ENCODE assay signal across 26 cellular contexts in genomic region chr3:47003461-47004368, GRCh38. TPM values are rescaled to one million over a fixed set of nuclear protein-coding genes. Genes with fewer than 3 reads are reported as not detected.
DNase-seq lines count a peak whose midpoint lies in the region; ATAC-seq and TF ChIP-seq lines count a peak whose summit lies in the region.
"Had no signal": no experiment of that assay in that cellular context is flagged by ENCODE, and none has a peak within 500 bp of the region (broad histone marks: within the 10 kb centered on the region; RNA-seq: fewer than 3 reads in every experiment).

No MANE protein-coding gene starts in this region.

- H3K4me1 Mint-ChIP-seq in neural crest cell = no peaks in the 10 kb centered on the region
- H3K4me1 Mint-ChIP-seq in activated T-helper 17 cell treated with anti-CD3 and anti-CD28 coated beads, Interleukin-2, amount 50 U/mL, for 72 hours = no peaks in the 10 kb centered on the region

- intact Hi-C loops in cardiac septum (cut with DNase I) (no loop called here), left cardiac atrium (cut with DNase I) (loop anchor here (5.0 to 10.0 kb wide), 2 partner anchors 81 to 299 kb away; partner anchors contain the start of gene TMIE (in 1 of the 2)), upper lobe of right lung (cut with DNase I) (no loop called here)

- H3K27ac Mint-ChIP-seq in neural crest cell (ENCODE audit: unreplicated experiment) = peak overlapping the region; percentile 67
- no peak overlapping the region for H3K27ac Mint-ChIP-seq in activated T-helper 17 cell treated with anti-CD3 and anti-CD28 coated beads, Interleukin-2, amount 50 U/mL, for 72 hours
- H3K27ac Mint-ChIP-seq: activated CD4-positive, alpha-beta T cell treated with anti-CD3 and anti-CD28 coated beads for 36 hours; HFFc6; natural killer cell; T-helper 17 cell had no signal

- no peak overlapping the region for H3K4me3 Mint-ChIP-seq in neural crest cell
- H3K4me3 Mint-ChIP-seq in activated T-helper 17 cell treated with anti-CD3 and anti-CD28 coated beads, Interleukin-2, amount 50 U/mL, for 72 hours = no peak overlapping the region
- H3K4me3 Mint-ChIP-seq: activated CD4-positive, alpha-beta T cell treated with anti-CD3 and anti-CD28 coated beads for 36 hours; activated CD8-positive, alpha-beta T cell treated with anti-CD3 and anti-CD28 coated beads, Interleukin-2, amount 10 ng/mL, durations not matched to agents 7 days and 5 days; HFFc6; natural killer cell; T-helper 17 cell had no signal

- H3K36me3 ChIP-seq in RWPE2 (ENCODE audit: low read depth) (peaks cover 89% of the 10 kb centered on the region), upper lobe of right lung (peaks cover 74% of the 10 kb centered on the region)

- H3K9me3 ChIP-seq in RWPE2 (ENCODE audit: severe bottlenecking) (no peaks in the 10 kb centered on the region), upper lobe of right lung (no peaks in the 10 kb centered on the region)
- H3K9me3 ChIP-seq: pancreas had no signal

- H3K36me3 Mint-ChIP-seq in neural crest cell (ENCODE audit: low read depth) = no peaks in the 10 kb centered on the region
- H3K36me3 Mint-ChIP-seq in activated T-helper 17 cell treated with anti-CD3 and anti-CD28 coated beads, Interleukin-2, amount 50 U/mL, for 72 hours (ENCODE audit: low read depth) = peaks cover 91% of the 10 kb centered on the region
- H3K36me3 Mint-ChIP-seq: natural killer cell had no signal

- ATAC-seq in left cardiac atrium = no peak
- no peak for ATAC-seq in RWPE2 (ENCODE audit: low read depth)
- no peak for ATAC-seq in upper lobe of right lung
- ATAC-seq in HG03565 (IDR thresholded peaks at IDR 0.05; ENCODE audit: unreplicated experiment) = no peak
- ATAC-seq in activated T-helper 17 cell treated with anti-CD3 and anti-CD28 coated beads, Interleukin-2, amount 50 U/mL, for 72 hours (replicated peaks) = no peak
- ATAC-seq: activated CD4-positive, alpha-beta T cell treated with anti-CD3 and anti-CD28 coated beads for 36 hours; activated CD8-positive, alpha-beta T cell treated with anti-CD3 and anti-CD28 coated beads, Interleukin-2, amount 10 ng/mL, durations not matched to agents 7 days and 5 days; activated naive CD4-positive, alpha-beta T cell treated with anti-CD3 and anti-CD28 coated beads, Interleukin-2, amount 50 U/mL, for 72 hours; natural killer cell; pancreas; T-helper 17 cell had no signal

- no peaks in the 10 kb centered on the region for H3K9me3 Mint-ChIP-seq in neural crest cell
- H3K9me3 Mint-ChIP-seq in activated T-helper 17 cell treated with anti-CD3 and anti-CD28 coated beads, Interleukin-2, amount 50 U/mL, for 72 hours = no peaks in the 10 kb centered on the region
- H3K9me3 Mint-ChIP-seq: activated naive CD4-positive, alpha-beta T cell treated with anti-CD3 and anti-CD28 coated beads, Interleukin-2, amount 50 U/mL, for 72 hours; HFFc6; natural killer cell had no signal

- TF ChIP-seq CTCF in RWPE2 (IDR thresholded peaks at IDR 0.05; ENCODE audit: poor library complexity, severe bottlenecking) (no peak), neural crest cell (conservative IDR thresholded peaks at IDR 0.05) (no peak), upper lobe of right lung (IDR thresholded peaks at IDR 0.05) (no peak)

- no peaks in the 10 kb centered on the region for H3K27me3 Mint-ChIP-seq in neural crest cell (ENCODE audit: low read depth)
- H3K27me3 Mint-ChIP-seq in activated T-helper 17 cell treated with anti-CD3 and anti-CD28 coated beads, Interleukin-2, amount 50 U/mL, for 72 hours = no peaks in the 10 kb centered on the region
- H3K27me3 Mint-ChIP-seq: activated CD4-positive, alpha-beta T cell treated with anti-CD3 and anti-CD28 coated beads for 36 hours; T-helper 17 cell had no signal

- H3K27ac ChIP-seq in RWPE2 (ENCODE audit: poor library complexity, severe bottlenecking) (no peak overlapping the region), upper lobe of right lung (no peak overlapping the region)
- H3K27ac ChIP-seq: C4-2B, coronary artery, HL-60, pancreas, SK-N-MC had no signal

- H3K4me3 ChIP-seq in RWPE2 (ENCODE audit: severe bottlenecking) (no peak overlapping the region), upper lobe of right lung (no peak overlapping the region)
- H3K4me3 ChIP-seq: coronary artery, lung, pancreas, SK-N-MC had no signal

- H3K4me1 ChIP-seq in RWPE2 (ENCODE audit: insufficient read depth, poor library complexity, severe bottlenecking) (no peaks in the 10 kb centered on the region), upper lobe of right lung (peaks cover 1% of the 10 kb centered on the region)
- H3K4me1 ChIP-seq: pancreas had no signal

- DNase-seq in cardiac septum (ENCODE audit: low spot score) = peak; percentile 71
- DNase-seq in left cardiac atrium = no peak
- DNase-seq in RWPE2 (ENCODE audit: low spot score) = peak; percentile 51
- no peak for DNase-seq in neural crest cell (ENCODE audit: low read depth, low spot score)
- DNase-seq in upper lobe of right lung = peak; percentile 51
- DNase-seq: activated CD4-positive, alpha-beta T cell treated with anti-CD3 and anti-CD28 coated beads for 36 hours; activated CD8-positive, alpha-beta T cell treated with anti-CD3 and anti-CD28 coated beads, Interleukin-2, amount 10 ng/mL, durations not matched to agents 7 days and 5 days; effector memory CD4-positive, alpha-beta T cell; HFFc6; Kasumi-1; MV-4-11; natural killer cell; NCI-H146; NCI-H446 treated with DMSO at 0.1 percent for 48 hours; stimulated activated CD8-positive, alpha-beta memory T cell treated with anti-CD3 and anti-CD28 coated beads, Interleukin-4, amount 100 ng/mL, for 48 hours; T-helper 17 cell; trophoblast cell had no signal

- no peaks in the 10 kb centered on the region for H3K27me3 ChIP-seq in RWPE2 (ENCODE audit: insufficient read depth, poor library complexity, severe bottlenecking)
- no peaks in the 10 kb centered on the region for H3K27me3 ChIP-seq in upper lobe of right lung
- H3K27me3 ChIP-seq: pancreas had no signal

RNA-seq across cellular contexts. Expression of gene NBEAL2, which starts 24.2 kb away (rescaled TPM):
- 14.2 TPM for total RNA-seq in cardiac septum
- total RNA-seq in left cardiac atrium = 10 to 100 TPM; 17.1 to 23.9 TPM
- total RNA-seq in neural crest cell = 24.6 and 25.2 TPM in 2 replicates
- 116 TPM for total RNA-seq in upper lobe of right lung
- total RNA-seq in activated T-helper 17 cell treated with anti-CD3 and anti-CD28 coated beads, Interleukin-2, amount 50 U/mL, for 72 hours = 100 to 1,000 TPM; 140 to 169 TPM

RNA-seq across cellular contexts. Expression of gene CCDC12, which starts 27.2 kb away (rescaled TPM):
- 35.6 TPM for total RNA-seq in cardiac septum
- total RNA-seq in left cardiac atrium = 10 to 100 TPM; 24.2 to 38.4 TPM
- 53.2 and 54.3 TPM in 2 replicates for total RNA-seq in neural crest cell
- 42.1 TPM for total RNA-seq in upper lobe of right lung
- total RNA-seq in activated T-helper 17 cell treated with anti-CD3 and anti-CD28 coated beads, Interleukin-2, amount 50 U/mL, for 72 hours = 10 to 100 TPM; 46.9 to 59.8 TPM

Comparison
In these comparisons a context has a peak if more than half of its experiments do, and no peak if none do; other contexts are left out.
1. DNase-seq: peak in cardiac septum (single experiment), RWPE2 (single experiment) and upper lobe of right lung (single experiment); none in left cardiac atrium (single experiment) and neural crest cell (single experiment).
2. intact Hi-C loops: an anchor here in left cardiac atrium (5.0 to 10.0 kb wide); none called in cardiac septum and upper lobe of right lung.